14 cellular contexts compared by ENCODE assay signal in the genomic region with DNA sequence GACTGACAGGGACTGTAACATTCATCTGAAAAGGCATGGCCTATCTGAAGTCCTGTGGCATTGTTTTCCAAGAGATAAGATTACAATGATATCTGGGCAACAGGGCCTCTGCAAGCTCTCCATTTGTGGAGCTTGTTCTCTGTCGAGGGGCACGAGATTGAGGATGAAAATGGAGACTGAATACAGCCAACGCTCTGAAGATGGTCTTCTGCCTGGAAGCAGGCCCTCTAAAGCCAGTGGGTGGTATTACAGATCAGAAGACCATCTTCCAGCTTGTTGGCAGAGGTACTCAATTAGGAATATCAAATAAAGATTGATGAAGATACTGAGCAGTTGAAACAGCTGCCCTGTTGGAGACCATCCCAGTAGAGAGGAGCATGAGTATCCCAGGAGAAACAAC.
DNase-seq lines count a peak whose midpoint lies in the region; ATAC-seq and TF ChIP-seq lines count a peak whose summit lies in the region.
"Had no signal": no experiment of that assay in that cellular context is flagged by ENCODE, and none has a peak within 500 bp of the region (broad histone marks: within the 10 kb centered on the region; RNA-seq: fewer than 3 reads in every experiment).

No MANE protein-coding gene starts in this region.

- peaks cover 19% of the 10 kb centered on the region for H3K4me1 Mint-ChIP-seq in endodermal cell

- H3K36me3 ChIP-seq in endodermal cell (ENCODE audit: control insufficient read depth, insufficient read depth, low read length): no peaks in the 10 kb centered on the region
- H3K36me3 ChIP-seq: sigmoid colon had no signal

- peak; percentile 42; the same call in 1 of the 2 replicates for TF ChIP-seq CTCF in GM12875 (IDR thresholded peaks at IDR 0.05; ENCODE audit: borderline replicate concordance, insufficient read depth, low read depth, low read length)
- TF ChIP-seq CTCF in endodermal cell (conservative IDR thresholded peaks at IDR 0.05): peak; percentile 66

- H3K4me3 ChIP-seq in GM12875 (ENCODE audit: low read depth, low read length) (no peak overlapping the region), endodermal cell (ENCODE audit: low read length) (no peak overlapping the region)
- H3K4me3 ChIP-seq: sigmoid colon had no signal

- peaks cover 14% of the 10 kb centered on the region for H3K4me1 ChIP-seq in endodermal cell (ENCODE audit: control insufficient read depth, insufficient read depth, low read length)

- 72 to 77% methylated on average over 3 of the region's 3 CpGs for WGBS in endodermal cell (ENCODE audit: insufficient coverage in 1 of 2, insufficient read length in 1 of 2), 2 experiments

- H3K4me3 Mint-ChIP-seq in endodermal cell: no peak overlapping the region
- H3K4me3 Mint-ChIP-seq: nephron; stimulated activated naive CD8-positive, alpha-beta T cell treated with anti-CD3 and anti-CD28 coated beads, Interleukin-15, Interleukin-2, amounts not matched to agents 100 ng/mL and 50 ng/mL, for 24 hours had no signal

- no peaks in the 10 kb centered on the region for H3K27me3 ChIP-seq in endodermal cell (ENCODE audit: control insufficient read depth, insufficient read depth, low read length, poor library complexity, severe bottlenecking)
- H3K27me3 ChIP-seq: sigmoid colon had no signal

- ATAC-seq in GM21390 (IDR thresholded peaks at IDR 0.05; ENCODE audit: unreplicated experiment) (peak; percentile 72), HG03442 (IDR thresholded peaks at IDR 0.05; ENCODE audit: unreplicated experiment) (peak; percentile 64), GM21447 (IDR thresholded peaks at IDR 0.05; ENCODE audit: unreplicated experiment) (no peak)
- ATAC-seq: activated naive CD4-positive, alpha-beta T cell treated with anti-CD3 and anti-CD28 coated beads, Interleukin-2, amount 50 U/mL, for 72 hours; Right ventricle myocardium inferior had no signal

- no peak overlapping the region for H3K27ac Mint-ChIP-seq in endodermal cell
- H3K27ac Mint-ChIP-seq: activated naive CD4-positive, alpha-beta T cell treated with anti-CD3 and anti-CD28 coated beads, Interleukin-2, amount 50 U/mL, for 72 hours; stimulated activated naive CD8-positive, alpha-beta T cell treated with anti-CD3 and anti-CD28 coated beads, Interleukin-15, Interleukin-2, amounts not matched to agents 100 ng/mL and 50 ng/mL, for 24 hours had no signal

- H3K27me3 Mint-ChIP-seq in endodermal cell (ENCODE audit: insufficient read depth): no peaks in the 10 kb centered on the region
- H3K27me3 Mint-ChIP-seq: stimulated activated naive CD8-positive, alpha-beta T cell treated with anti-CD3 and anti-CD28 coated beads, Interleukin-15, Interleukin-2, amounts not matched to agents 100 ng/mL and 50 ng/mL, for 24 hours had no signal

- H3K9me3 ChIP-seq in endodermal cell (ENCODE audit: control insufficient read depth, low read length): peaks cover 5% of the 10 kb centered on the region
- H3K9me3 ChIP-seq: sigmoid colon had no signal

- H3K27ac ChIP-seq in endodermal cell (ENCODE audit: low read depth, low read length): no peak overlapping the region
- H3K27ac ChIP-seq: sigmoid colon had no signal

- no peaks in the 10 kb centered on the region for H3K36me3 Mint-ChIP-seq in endodermal cell (ENCODE audit: low read depth)
- H3K36me3 Mint-ChIP-seq: activated naive CD4-positive, alpha-beta T cell treated with anti-CD3 and anti-CD28 coated beads, Interleukin-2, amount 50 U/mL, for 72 hours had no signal

- peak; percentile 66 for DNase-seq in endodermal cell
- no peak for DNase-seq in stimulated activated CD4-positive, alpha-beta T cell treated with anti-CD3 and anti-CD28 coated beads, Interleukin-15, amount 100 ng/mL, for 24 hours
- DNase-seq in activated T-cell treated with anti-CD3 and anti-CD28 coated beads, Interleukin-2, amount 50 U/mL, for 48 hours: no peak
- DNase-seq: caudate nucleus, MV-4-11, sigmoid colon had no signal

- no peak overlapping the region for H3K9ac ChIP-seq in endodermal cell (ENCODE audit: extremely low read depth, low read length, poor library complexity, severe bottlenecking)

- H3K9me3 Mint-ChIP-seq in endodermal cell: no peaks in the 10 kb centered on the region
- H3K9me3 Mint-ChIP-seq: activated naive CD4-positive, alpha-beta T cell treated with anti-CD3 and anti-CD28 coated beads, Interleukin-2, amount 50 U/mL, for 72 hours; nephron; stimulated activated naive CD8-positive, alpha-beta T cell treated with anti-CD3 and anti-CD28 coated beads, Interleukin-15, Interleukin-2, amounts not matched to agents 100 ng/mL and 50 ng/mL, for 24 hours had no signal
